ENCODE assay signal across 8 cellular contexts in genomic region chr16:78099372-78100161, GRCh38. TPM values are rescaled to one million over a fixed set of nuclear protein-coding genes. Genes with fewer than 3 reads are reported as not detected.
DNase-seq lines count a peak whose midpoint lies in the region; ATAC-seq and TF ChIP-seq lines count a peak whose summit lies in the region.

WWOX (plus strand) TSS chr16:78099654.

- H3K36me3 ChIP-seq in right atrium auricular region (no peaks in the 10 kb centered on the region), uterus (no peaks in the 10 kb centered on the region)

- no peaks in the 10 kb centered on the region for H3K27me3 ChIP-seq in right atrium auricular region
- H3K27me3 ChIP-seq in uterus = no peaks in the 10 kb centered on the region

- H3K27ac ChIP-seq in right atrium auricular region (peak within 1 kb of the TSS; percentile 92 to 94), uterus (peak within 1 kb of the TSS; percentile 92 to 93)

- peak; percentile 93 for DNase-seq in NCI-H1694 (lab: John Stamatoyannopoulos, UW)
- DNase-seq in T-helper 2 cell = peak; percentile 91 to 99 (median 96)
- peak; percentile 79 to 98 (median 94) for DNase-seq in anterior cingulate cortex (lab: John Stamatoyannopoulos, UW)
- DNase-seq in right atrium auricular region (ENCODE audit: low spot score) = peak; percentile 95
- DNase-seq in pulmonary artery endothelial cell (ENCODE audit: low read depth, low spot score) = peak; percentile 93
- peak; percentile 96 to 97 for DNase-seq in uterus

- TF ChIP-seq CTCF in right atrium auricular region (IDR thresholded peaks at IDR 0.05) = peak; percentile 88 to 89
- peak; percentile 58 to 88 (median 68) for TF ChIP-seq CTCF in uterus (IDR thresholded peaks at IDR 0.05)

- intact Hi-C loops in uterus (cut with DNase I; ENCODE audit: low total_unique reads) = no loop called here

- peak; percentile 55 for TF ChIP-seq POLR2A in GM15510 (IDR thresholded peaks at IDR 0.05; ENCODE audit: borderline replicate concordance, extremely low read depth, insufficient read length)
- TF ChIP-seq POLR2A in uterus (IDR thresholded peaks at IDR 0.05) = peak; percentile 86 to 92

- H3K4me1 ChIP-seq in right atrium auricular region (peaks cover 0 to 11% of the 10 kb centered on the region in 2 donors), uterus (no peaks in the 10 kb centered on the region)

- no peaks in the 10 kb centered on the region for H3K9me3 ChIP-seq in right atrium auricular region
- no peaks in the 10 kb centered on the region for H3K9me3 ChIP-seq in uterus

- peak within 1 kb of the TSS; percentile 92 to 97 for H3K4me3 ChIP-seq in right atrium auricular region
- H3K4me3 ChIP-seq in uterus = peak within 1 kb of the TSS; percentile 82 to 91

- ATAC-seq in HG02885 (IDR thresholded peaks at IDR 0.05; ENCODE audit: poor library complexity, unreplicated experiment) = peak; percentile 92

RNA-seq across cellular contexts. Expression of gene WWOX, which starts in this region (rescaled TPM):
- 10 to 100 TPM; 14.8 to 20.8 TPM for total RNA-seq in right atrium auricular region
- total RNA-seq in pulmonary artery endothelial cell = 13.2 and 15.9 TPM in 2 replicates
- total RNA-seq in uterus = 10 to 100 TPM; 34.1 to 99.9 (median 55.8) TPM

Comparison
In these comparisons a context has a peak if more than half of its experiments do, and no peak if none do; other contexts are left out.
1. Peak in every context shown above with its lines: DNase-seq, ATAC-seq, H3K4me3 ChIP-seq and H3K27ac ChIP-seq.